23 cellular contexts compared by ENCODE assay signal in the genomic region with DNA sequence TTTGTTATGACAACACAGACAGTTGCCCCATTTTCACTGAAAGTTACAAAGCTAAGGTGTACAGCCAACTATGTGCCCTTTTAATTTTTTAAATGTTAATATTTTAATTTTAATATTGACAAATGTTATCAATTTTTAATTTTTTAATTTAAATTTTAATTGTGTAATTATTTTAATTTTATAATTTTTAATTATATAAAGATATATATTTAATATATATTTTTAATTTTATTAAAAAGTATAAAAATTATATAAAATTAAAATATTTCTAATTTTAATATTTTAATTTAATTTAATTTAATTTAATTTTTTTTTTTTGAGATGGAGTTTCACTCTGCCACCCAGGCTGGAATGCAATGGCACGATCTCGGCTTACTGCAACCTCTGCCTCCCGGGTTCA.
"Had no signal": no experiment of that assay in that cellular context is flagged by ENCODE, and none has a peak within 500 bp of the region (broad histone marks: within the 10 kb centered on the region; RNA-seq: fewer than 3 reads in every experiment).

No MANE protein-coding gene starts in this region.

- ATAC-seq: activated CD4-positive, alpha-beta T cell treated with anti-CD3 and anti-CD28 coated beads for 36 hours; activated naive CD4-positive, alpha-beta T cell treated with anti-CD3 and anti-CD28 coated beads, Interleukin-2, amount 50 U/mL, for 72 hours; activated T-helper 17 cell treated with anti-CD3 and anti-CD28 coated beads, Interleukin-2, amount 50 U/mL, for 72 hours; gastroesophageal sphincter; left ventricle myocardium superior; stimulated activated naive B cell treated with anti-CD40 and anti-IgM and Interleukin-4, amounts not matched to agents 10 μg/mL and 1 μg/mL and 100 μg/mL, for 72 hours had no signal

- H3K27ac Mint-ChIP-seq: activated CD4-positive, alpha-beta T cell treated with anti-CD3 and anti-CD28 coated beads for 36 hours; activated naive CD4-positive, alpha-beta T cell treated with anti-CD3 and anti-CD28 coated beads, Interleukin-2, amount 50 U/mL, for 72 hours; activated T-cell treated with anti-CD3 and anti-CD28 coated beads, Interleukin-2, amount 50 U/mL, for 24 hours; activated T-helper 17 cell treated with anti-CD3 and anti-CD28 coated beads, Interleukin-2, amount 50 U/mL, for 72 hours; stimulated activated naive B cell treated with anti-CD40 and anti-IgM and Interleukin-4, amounts not matched to agents 10 μg/mL and 1 μg/mL and 100 μg/mL, for 72 hours had no signal

- H3K27me3 Mint-ChIP-seq: brain had no signal

- H3K4me1 ChIP-seq: gastroesophageal sphincter, testis, upper lobe of right lung had no signal

- H3K36me3 ChIP-seq: gastroesophageal sphincter, upper lobe of right lung had no signal

- H3K4me3 Mint-ChIP-seq: activated CD4-positive, alpha-beta T cell treated with anti-CD3 and anti-CD28 coated beads for 36 hours; activated T-cell treated with anti-CD3 and anti-CD28 coated beads, Interleukin-2, amount 50 U/mL, for 24 hours; activated T-helper 17 cell treated with anti-CD3 and anti-CD28 coated beads, Interleukin-2, amount 50 U/mL, for 72 hours; brain; stimulated activated naive B cell treated with anti-CD40 and anti-IgM and Interleukin-4, amounts not matched to agents 10 μg/mL and 1 μg/mL and 100 μg/mL, for 72 hours had no signal

- H3K79me2 ChIP-seq: parathyroid adenoma had no signal

- H3K9me3 ChIP-seq: gastroesophageal sphincter, testis, upper lobe of right lung had no signal

- H3K9ac ChIP-seq: parathyroid adenoma had no signal

- H3K4me1 Mint-ChIP-seq: activated T-helper 17 cell treated with anti-CD3 and anti-CD28 coated beads, Interleukin-2, amount 50 U/mL, for 72 hours had no signal

- H3K9me3 Mint-ChIP-seq: activated naive CD4-positive, alpha-beta T cell treated with anti-CD3 and anti-CD28 coated beads, Interleukin-2, amount 50 U/mL, for 72 hours; activated T-cell treated with anti-CD3 and anti-CD28 coated beads, Interleukin-2, amount 50 U/mL, for 24 hours; activated T-helper 17 cell treated with anti-CD3 and anti-CD28 coated beads, Interleukin-2, amount 50 U/mL, for 72 hours; brain; nephron; stimulated activated naive B cell treated with anti-CD40 and anti-IgM and Interleukin-4, amounts not matched to agents 10 μg/mL and 1 μg/mL and 100 μg/mL, for 72 hours had no signal

- DNase-seq: activated CD4-positive, alpha-beta T cell treated with anti-CD3 and anti-CD28 coated beads for 36 hours; activated CD4-positive, alpha-beta T cell treated with anti-CD3 and anti-CD28 coated beads, Interleukin-2, amount 50 U/mL, for 4 hours; activated CD8-positive, alpha-beta memory T cell treated with anti-CD3 and anti-CD28 coated beads for 24 hours; activated CD8-positive, alpha-beta memory T cell treated with anti-CD3 and anti-CD28 coated beads, Interleukin-2, amount 50 U/mL, for 4 hours; activated T-cell treated with anti-CD3 and anti-CD28 coated beads, Interleukin-2, amount 50 U/mL, for 24 hours; aorta; caudate nucleus; effector CD8-positive, alpha-beta T cell; head of caudate nucleus; hypothalamus; left ventricle myocardium superior; stimulated activated CD4-positive, alpha-beta T cell treated with anti-CD3 and anti-CD28 coated beads, Interleukin-2, amount 100 ng/mL, for 48 hours; stimulated activated CD8-positive, alpha-beta memory T cell treated with anti-CD3 and anti-CD28 coated beads, Interleukin-4, amount 100 ng/mL, for 48 hours; stimulated activated naive B cell treated with anti-CD40 and anti-IgM and Interleukin-4, amounts not matched to agents 10 μg/mL and 1 μg/mL and 100 μg/mL, for 72 hours; T-helper 1 cell; testis; upper lobe of right lung had no signal

- H3K27ac ChIP-seq: gastroesophageal sphincter, parathyroid adenoma, testis, upper lobe of right lung had no signal

- H2AFZ ChIP-seq: parathyroid adenoma had no signal

- H3K4me3 ChIP-seq: gastroesophageal sphincter, testis, upper lobe of right lung had no signal

- H3K36me3 Mint-ChIP-seq: activated naive CD4-positive, alpha-beta T cell treated with anti-CD3 and anti-CD28 coated beads, Interleukin-2, amount 50 U/mL, for 72 hours; brain; stimulated activated naive B cell treated with anti-CD40 and anti-IgM and Interleukin-4, amounts not matched to agents 10 μg/mL and 1 μg/mL and 100 μg/mL, for 72 hours had no signal

- H3K27me3 ChIP-seq: testis, upper lobe of right lung had no signal
